1 cellular context compared by ENCODE assay signal in genomic region chr5:158364367-158364766, GRCh38.
TF ChIP-seq lines count a peak whose summit lies in the region.

No MANE protein-coding gene starts in this region.

TF ChIP-seq in GM23338, 12 proteins besides CTCF, POLR2A, EP300 and RAD21 (continued from another document):
- no peak for TF ChIP-seq REST (IDR thresholded peaks at IDR 0.05; ENCODE audit: unreplicated experiment)
- no peak for TF ChIP-seq NANOG (IDR thresholded peaks at IDR 0.05; ENCODE audit: borderline replicate concordance)
- TF ChIP-seq ETS1 (IDR thresholded peaks at IDR 0.05): no peak
- TF ChIP-seq ZNF331 (CRISPR knock-in tag; IDR thresholded peaks at IDR 0.05; ENCODE audit: low read depth): no peak
- TF ChIP-seq EZH2 (IDR thresholded peaks at IDR 0.05; ENCODE audit: low read depth, unreplicated experiment): no peak
- TF ChIP-seq POLR2AphosphoS5 (IDR thresholded peaks at IDR 0.05; ENCODE audit: low read depth): no peak
- TF ChIP-seq STAT1 (IDR thresholded peaks at IDR 0.05; ENCODE audit: unreplicated experiment): no peak
- TF ChIP-seq EZH2phosphoT487 (IDR thresholded peaks at IDR 0.05; ENCODE audit: unreplicated experiment): no peak
- TF ChIP-seq ZNF114 (CRISPR knock-in tag; IDR thresholded peaks at IDR 0.05): no peak
- TF ChIP-seq JUNB (IDR thresholded peaks at IDR 0.05; ENCODE audit: unreplicated experiment): no peak
